2 cellular contexts compared by ENCODE assay signal in the genomic region with DNA sequence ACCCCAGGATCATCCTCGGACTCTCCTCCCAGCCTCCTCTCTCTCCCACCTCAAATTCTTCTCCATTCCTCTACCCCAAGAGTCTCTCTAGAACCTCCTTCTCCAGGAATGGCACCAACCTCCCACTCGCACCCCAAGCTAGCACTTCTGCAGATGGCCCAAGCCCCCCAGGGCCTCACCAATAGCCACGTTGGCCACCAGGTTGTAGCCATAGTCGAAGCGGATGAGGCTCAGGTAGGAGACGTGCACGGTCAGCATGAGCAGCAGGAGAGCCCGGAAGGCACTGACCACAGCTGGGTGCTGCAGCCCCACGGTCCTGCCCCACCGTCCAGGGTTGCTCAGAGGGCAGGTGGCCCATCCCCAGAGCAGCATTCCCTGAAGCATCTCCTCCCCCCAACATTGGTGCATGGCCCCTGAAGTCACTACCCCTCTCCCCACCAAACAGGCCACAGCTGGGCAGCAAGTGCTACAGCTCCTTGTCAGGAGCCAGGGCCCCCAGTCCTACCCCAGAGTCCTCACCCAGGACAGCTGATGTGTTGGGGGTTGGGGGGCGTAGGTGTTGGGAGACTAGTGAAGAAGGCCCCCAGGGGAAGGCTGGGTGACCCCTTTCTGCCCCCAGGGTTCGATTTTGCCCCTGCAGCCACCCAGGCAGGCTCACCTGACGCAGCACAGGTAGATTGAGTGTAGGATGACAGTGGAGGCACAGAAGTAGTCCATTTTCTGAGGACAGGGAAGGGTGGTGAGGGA.
A peak's percentile ranks its signal among the peaks of the same experiment; 100 is the strongest.
TF ChIP-seq lines count a peak whose summit lies in the region.

No MANE protein-coding gene starts in this region.

TF ChIP-seq in A549, 52 proteins besides CTCF, POLR2A, EP300 and RAD21:
- peak; percentile 24 for TF ChIP-seq MAFK (IDR thresholded peaks at IDR 0.05; ENCODE audit: partially characterized antibody)
- TF ChIP-seq ELK1 (IDR thresholded peaks at IDR 0.05; ENCODE audit: low read depth, low read length) = no peak

TF ChIP-seq in H1, 55 proteins besides CTCF, POLR2A, EP300 and RAD21:
- TF ChIP-seq RXRA (IDR thresholded peaks at IDR 0.05; ENCODE audit: insufficient read depth, low read depth, low read length) (no peak), EGR1 (IDR thresholded peaks at IDR 0.05; ENCODE audit: borderline replicate concordance, low read depth, low read length) (no peak), CHD2 (IDR thresholded peaks at IDR 0.05; ENCODE audit: low read length) (no peak), SUZ12 (IDR thresholded peaks at IDR 0.05; ENCODE audit: low read length) (no peak), TBP (IDR thresholded peaks at IDR 0.05; ENCODE audit: low read depth, low read length) (no peak), GTF2F1 (IDR thresholded peaks at IDR 0.05; ENCODE audit: borderline replicate concordance, low read depth, low read length) (no peak), TEAD4 (IDR thresholded peaks at IDR 0.05; ENCODE audit: low read depth, low read length) (no peak), NANOG (IDR thresholded peaks at IDR 0.05; ENCODE audit: insufficient read depth, low read depth, low read length, poor library complexity, severe bottlenecking) (no peak), SP1 (IDR thresholded peaks at IDR 0.05; ENCODE audit: low read depth, low read length) (no peak), BCL11A (IDR thresholded peaks at IDR 0.05; ENCODE audit: low read depth in 2 of 2, low read length in 2 of 2) (no peak), PHF8 (conservative IDR thresholded peaks at IDR 0.05; ENCODE audit: low read depth, low read length) (no peak), RNF2 (IDR thresholded peaks at IDR 0.05; ENCODE audit: borderline replicate concordance, low read depth, low read length, missing control alignments, poor library complexity, severe bottlenecking) (no peak)
- TF ChIP-seq, protein P1, sequence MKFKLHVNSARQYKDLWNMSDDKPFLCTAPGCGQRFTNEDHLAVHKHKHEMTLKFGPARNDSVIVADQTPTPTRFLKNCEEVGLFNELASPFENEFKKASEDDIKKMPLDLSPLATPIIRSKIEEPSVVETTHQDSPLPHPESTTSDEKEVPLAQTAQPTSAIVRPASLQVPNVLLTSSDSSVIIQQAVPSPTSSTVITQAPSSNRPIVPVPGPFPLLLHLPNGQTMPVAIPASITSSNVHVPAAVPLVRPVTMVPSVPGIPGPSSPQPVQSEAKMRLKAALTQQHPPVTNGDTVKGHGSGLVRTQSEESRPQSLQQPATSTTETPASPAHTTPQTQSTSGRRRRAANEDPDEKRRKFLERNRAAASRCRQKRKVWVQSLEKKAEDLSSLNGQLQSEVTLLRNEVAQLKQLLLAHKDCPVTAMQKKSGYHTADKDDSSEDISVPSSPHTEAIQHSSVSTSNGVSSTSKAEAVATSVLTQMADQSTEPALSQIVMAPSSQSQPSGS (IDR thresholded peaks at IDR 0.05; ENCODE audit: low read length) = no peak
